ENCODE assay signal across 22 cellular contexts in genomic region chr19:55299991-55300390, GRCh38. TPM values are rescaled to one million over a fixed set of nuclear protein-coding genes. Genes with fewer than 3 reads are reported as not detected.
"Had no signal": no experiment of that assay in that cellular context is flagged by ENCODE, and none has a peak within 500 bp of the region (broad histone marks: within the 10 kb centered on the region; RNA-seq: fewer than 3 reads in every experiment).

No MANE protein-coding gene starts in this region.

- H3K4me1 ChIP-seq: colonic mucosa, psoas muscle, right lobe of liver had no signal

- H3K4me3 ChIP-seq: colonic mucosa, gastroesophageal sphincter, left lung, lower lobe of right lung, psoas muscle, right lobe of liver had no signal

- ATAC-seq: esophagus mucosa; gastroesophageal sphincter; left lung; lower lobe of right lung; natural killer cell treated with Interleukin-12 subunit alpha and Interleukin-12 subunit beta and Interleukin-15 and Interleukin-18, amount 100 ng/mL, for 72 hours; psoas muscle; right lobe of liver; stimulated activated memory B cell treated with anti-CD40 and anti-IgM and Interleukin-4, amounts not matched to agents 10 μg/mL and 1 μg/mL and 100 μg/mL, for 72 hours; stimulated activated naive CD8-positive, alpha-beta T cell treated with anti-CD3 and anti-CD28 coated beads, Interleukin-15, amount 100 ng/mL, for 72 hours had no signal

- H3K27ac ChIP-seq: colonic mucosa, gastroesophageal sphincter, left lung, lower lobe of right lung, psoas muscle, right lobe of liver had no signal

- H3K36me3 ChIP-seq: colonic mucosa, left lung, lower lobe of right lung, right lobe of liver had no signal

- H3K27me3 ChIP-seq: colonic mucosa, gastroesophageal sphincter, right lobe of liver had no signal

- DNase-seq: cerebellar nuclear complex; colonic mucosa; effector CD8-positive, alpha-beta T cell; glutamatergic neuron; immature natural killer cell; left lung; lower lobe of right lung; midbrain; psoas muscle; retina; right lobe of liver; stimulated activated CD4-positive, alpha-beta T cell treated with anti-CD3 and anti-CD28 coated beads, Interleukin-4, amount 100 ng/mL, for 1 hour; stimulated activated CD8-positive, alpha-beta memory T cell treated with anti-CD3 and anti-CD28 coated beads, Interleukin-4, amount 100 ng/mL, for 48 hours; stimulated activated naive CD8-positive, alpha-beta T cell treated with anti-CD3 and anti-CD28 coated beads, Interleukin-15, amount 100 ng/mL, for 72 hours; trophoblast cell had no signal

- H3K9me3 ChIP-seq: colonic mucosa, gastroesophageal sphincter, left lung, lower lobe of right lung, psoas muscle, right lobe of liver had no signal

RNA-seq across cellular contexts. Expression of gene BRSK1, which starts 16.2 kb away (rescaled TPM):
- polyA plus RNA-seq: immature natural killer cell had no signal

RNA-seq across cellular contexts. Expression of gene TMEM150B, which starts 25.1 kb away (rescaled TPM):
- total RNA-seq: dermis microvascular lymphatic vessel endothelial cell, esophagus mucosa, fibroblast of lung had no signal
- polyA plus RNA-seq: fibroblast of lung, immature natural killer cell, keratinocyte had no signal
